14 cellular contexts compared by ENCODE assay signal in genomic region chr20:8152183-8152582, GRCh38. TPM values are rescaled to one million over a fixed set of nuclear protein-coding genes. Genes with fewer than 3 reads are reported as not detected.
DNase-seq lines count a peak whose midpoint lies in the region; ATAC-seq and TF ChIP-seq lines count a peak whose summit lies in the region.
"Had no signal": no experiment of that assay in that cellular context is flagged by ENCODE, and none has a peak within 500 bp of the region (broad histone marks: within the 10 kb centered on the region; RNA-seq: fewer than 3 reads in every experiment).

No MANE protein-coding gene starts in this region.

- ATAC-seq in effector memory CD8-positive, alpha-beta T cell (replicated peaks), result no peak
- no peak for ATAC-seq in GM21367 (IDR thresholded peaks at IDR 0.05; ENCODE audit: unreplicated experiment)

- H3K4me1 Mint-ChIP-seq in effector memory CD8-positive, alpha-beta T cell (ENCODE audit: low read depth in 2 of 2), result peaks cover 58 to 77% of the 10 kb centered on the region in 2 donors
- peaks cover 91% of the 10 kb centered on the region for H3K4me1 Mint-ChIP-seq in osteocyte (ENCODE audit: unreplicated experiment)

- H3K27ac Mint-ChIP-seq in effector memory CD8-positive, alpha-beta T cell, result peak overlapping the region in 1 of 2 donors; percentile 72
- H3K27ac Mint-ChIP-seq in osteocyte (ENCODE audit: unreplicated experiment), result peak overlapping the region; percentile 53
- H3K27ac Mint-ChIP-seq: activated CD8-positive, alpha-beta T cell treated with anti-CD3 and anti-CD28 coated beads for 36 hours; activated naive CD4-positive, alpha-beta T cell treated with anti-CD3 and anti-CD28 coated beads for 36 hours; dendritic cell treated with granulocyte-macrophage colony-stimulating factor and Interleukin-4, amounts not matched to agents 40 ng/mL and 50 ng/mL, for 4 days had no signal

- peak overlapping the region; percentile 17 to 53 for H3K4me3 Mint-ChIP-seq in effector memory CD8-positive, alpha-beta T cell
- H3K4me3 Mint-ChIP-seq in osteocyte (ENCODE audit: unreplicated experiment), result no peak overlapping the region
- H3K4me3 Mint-ChIP-seq: activated CD8-positive, alpha-beta T cell treated with anti-CD3 and anti-CD28 coated beads for 36 hours; activated naive CD4-positive, alpha-beta T cell treated with anti-CD3 and anti-CD28 coated beads for 36 hours; dendritic cell treated with granulocyte-macrophage colony-stimulating factor and Interleukin-4, amounts not matched to agents 40 ng/mL and 50 ng/mL, for 4 days had no signal

- peak; percentile 64 for DNase-seq in EL
- DNase-seq in NCI-H128 (lab: John Stamatoyannopoulos, UW; ENCODE audit: unreplicated experiment), result peak; percentile 4
- no peak for DNase-seq in effector memory CD8-positive, alpha-beta T cell
- DNase-seq in osteocyte (ENCODE audit: extremely low spot score, unreplicated experiment), result no peak
- DNase-seq in OCI-M2 (lab: John Stamatoyannopoulos, UW; ENCODE audit: unreplicated experiment), result no peak
- DNase-seq in NCI-H146 treated with DMSO at 0.1 percent for 48 hours (lab: John Stamatoyannopoulos, UW; ENCODE audit: unreplicated experiment), result no peak
- DNase-seq in Kasumi-1 (lab: John Stamatoyannopoulos, UW), result no peak
- DNase-seq: activated CD8-positive, alpha-beta T cell treated with anti-CD3 and anti-CD28 coated beads for 36 hours; mesendoderm; T-helper 1 cell; testis had no signal

- no peaks in the 10 kb centered on the region for H3K9me3 Mint-ChIP-seq in effector memory CD8-positive, alpha-beta T cell
- peaks cover 6% of the 10 kb centered on the region for H3K9me3 Mint-ChIP-seq in osteocyte (ENCODE audit: unreplicated experiment)
- H3K9me3 Mint-ChIP-seq: activated CD8-positive, alpha-beta T cell treated with anti-CD3 and anti-CD28 coated beads for 36 hours; activated naive CD4-positive, alpha-beta T cell treated with anti-CD3 and anti-CD28 coated beads for 36 hours; dendritic cell treated with granulocyte-macrophage colony-stimulating factor and Interleukin-4, amounts not matched to agents 40 ng/mL and 50 ng/mL, for 4 days had no signal

- TF ChIP-seq CTCF in osteocyte (IDR thresholded peaks at IDR 0.05), result no peak

- no peaks in the 10 kb centered on the region for H3K27me3 Mint-ChIP-seq in effector memory CD8-positive, alpha-beta T cell
- H3K27me3 Mint-ChIP-seq in osteocyte (ENCODE audit: unreplicated experiment), result no peaks in the 10 kb centered on the region
- H3K27me3 Mint-ChIP-seq: activated CD8-positive, alpha-beta T cell treated with anti-CD3 and anti-CD28 coated beads for 36 hours; dendritic cell treated with granulocyte-macrophage colony-stimulating factor and Interleukin-4, amounts not matched to agents 40 ng/mL and 50 ng/mL, for 4 days had no signal

- H3K36me3 Mint-ChIP-seq in effector memory CD8-positive, alpha-beta T cell (ENCODE audit: insufficient read depth), result peaks cover 3% of the 10 kb centered on the region
- peaks cover 2% of the 10 kb centered on the region for H3K36me3 Mint-ChIP-seq in osteocyte (ENCODE audit: unreplicated experiment)

RNA-seq across cellular contexts. Expression of gene PLCB1, which starts 20.1 kb away (rescaled TPM):
- total RNA-seq in osteocyte, result 32.1 and 33.3 TPM in 2 replicates

Comparison
In these comparisons a context has a peak if more than half of its experiments do, and no peak if none do; other contexts are left out.
1. DNase-seq: peak in EL (single experiment) and NCI-H128 (single experiment); none in effector memory CD8-positive, alpha-beta T cell (0 of 3), osteocyte (single experiment), OCI-M2 (single experiment), NCI-H146 treated with DMSO at 0.1 percent for 48 hours (single experiment) and Kasumi-1 (0 of 2).